Comparison of ENCODE assay signal across 1 cellular context in genomic region chr1:215665212-215665611, GRCh38.
TF ChIP-seq lines count a peak whose summit lies in the region.

No MANE protein-coding gene starts in this region.

TF ChIP-seq in K562, 482 proteins besides CTCF, POLR2A, EP300 and RAD21 (continued from another document):
- TF ChIP-seq ARID4B (CRISPR knock-in tag; IDR thresholded peaks at IDR 0.05) (no peak), ZNF224 (CRISPR knock-in tag; IDR thresholded peaks at IDR 0.05) (no peak), ZNF764 (CRISPR knock-in tag; IDR thresholded peaks at IDR 0.05; ENCODE audit: low read depth) (no peak), RBBP5 (IDR thresholded peaks at IDR 0.05; ENCODE audit: borderline replicate concordance, insufficient read depth, low read length, poor library complexity, severe bottlenecking) (no peak), CXXC5 (CRISPR knock-in tag; IDR thresholded peaks at IDR 0.05) (no peak), CGGBP1 (CRISPR knock-in tag; IDR thresholded peaks at IDR 0.05) (no peak), VEZF1 (CRISPR knock-in tag; IDR thresholded peaks at IDR 0.05) (peak; percentile 30; the same call in 1 of the 2 replicates), CTBP1 (IDR thresholded peaks at IDR 0.05; ENCODE audit: borderline replicate concordance) (no peak), PHF20 (IDR thresholded peaks at IDR 0.05; ENCODE audit: partially characterized antibody) (no peak), RB1 (IDR thresholded peaks at IDR 0.05; ENCODE audit: low read depth) (no peak), EGR1 (conservative IDR thresholded peaks at IDR 0.05) (peak; percentile 80), ZNF449 (CRISPR knock-in tag; IDR thresholded peaks at IDR 0.05) (no peak), ARID1B (IDR thresholded peaks at IDR 0.05) (peak; percentile 33; the same call in 1 of the 2 replicates), FIP1L1 (IDR thresholded peaks at IDR 0.05; ENCODE audit: low read depth, low read length, poor library complexity, severe bottlenecking) (no peak), KDM1A (IDR thresholded peaks at IDR 0.05) (peak; percentile 51 to 61; a peak in 2 of 4 replicates), ZFP91 (CRISPR knock-in tag; IDR thresholded peaks at IDR 0.05) (no peak)
